Comparison of ENCODE assay signal across 25 cellular contexts in the genomic region with DNA sequence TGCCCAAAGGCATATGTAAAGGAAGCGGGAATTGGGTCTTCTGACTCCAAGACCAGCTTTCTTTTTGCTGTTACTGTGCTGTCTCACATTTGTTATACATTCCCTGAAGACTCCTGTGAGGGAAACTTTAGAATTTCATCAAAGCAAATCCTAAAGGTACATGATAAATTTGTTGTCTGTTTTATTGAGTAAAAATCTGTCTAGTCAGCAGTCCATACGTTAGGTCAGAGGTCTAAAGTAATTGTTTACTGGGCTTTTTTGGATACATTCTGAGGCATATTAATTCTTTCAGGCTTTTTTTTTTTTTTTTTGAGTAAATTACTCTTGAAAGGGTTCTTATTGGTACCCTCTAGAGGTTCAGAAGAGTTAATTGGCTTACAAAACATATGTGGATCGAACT.
"Had no signal": no experiment of that assay in that cellular context is flagged by ENCODE, and none has a peak within 500 bp of the region (broad histone marks: within the 10 kb centered on the region; RNA-seq: fewer than 3 reads in every experiment).

No MANE protein-coding gene starts in this region.

- DNase-seq: Kasumi-1; MM.1S; NCI-H1092 treated with DMSO at 0.1 percent for 48 hours; NCI-H1436; NCI-H187; NCI-H2029; NCI-H2081 treated with DMSO at 0.1 percent for 48 hours; NCI-H2171; NCI-H226; NCI-H446; NCI-H510A; NCI-H524 treated with DMSO at 0.1 percent for 48 hours; NCI-H69; NCI-H774; NK-92 treated with Interleukin-12 subunit alpha and Interleukin-12 subunit beta, amount 100 ng/mL, for 24 hours; OCI-M1; PC-9; Peyer's patch; SHP77 treated with DMSO at 0.1 percent for 48 hours; SJCRH30; T-helper 1 cell had no signal

- H3K4me3 ChIP-seq: PC-9, Peyer's patch, SJCRH30 had no signal

- H3K36me3 ChIP-seq: Peyer's patch, SJCRH30 had no signal

- H3K4me1 ChIP-seq: Peyer's patch had no signal

- FAIRE-seq: HTR-8/SVneo had no signal

- H3K27ac ChIP-seq: KMS-11, PC-9, Peyer's patch, SJCRH30 had no signal

- H3K4me2 ChIP-seq: KMS-11, PC-9 had no signal

- ATAC-seq: Right ventricle myocardium inferior, SK-N-SH treated with all-trans-retinoic acid at 6 μM for 48 hours had no signal

- H3K27me3 ChIP-seq: Peyer's patch, SJCRH30 had no signal

- H3K9ac ChIP-seq: KMS-11 had no signal

- H3K9me3 ChIP-seq: Peyer's patch, SJCRH30 had no signal

- H2AFZ ChIP-seq: PC-9 had no signal
